9 cellular contexts compared by ENCODE assay signal in genomic region chr1:200905411-200906052, GRCh38. TPM values are rescaled to one million over a fixed set of nuclear protein-coding genes. Genes with fewer than 3 reads are reported as not detected.
DNase-seq lines count a peak whose midpoint lies in the region; ATAC-seq and TF ChIP-seq lines count a peak whose summit lies in the region.
"Had no signal": no experiment of that assay in that cellular context is flagged by ENCODE, and none has a peak within 500 bp of the region (broad histone marks: within the 10 kb centered on the region; RNA-seq: fewer than 3 reads in every experiment).

No MANE protein-coding gene starts in this region.

- intact Hi-C loops in lower leg skin (cut with DNase I; ENCODE audit: low total_unique reads), result no loop called here

- 58 to 61% methylated on average over 4 of the region's 4 CpGs for WGBS in lower leg skin, 2 donors

- POLR2A ChIA-PET in RWPE1 (lab: Yijun Ruan, JAX; ENCODE audit: low non-redundant PET), result interaction anchor here (0.5 to 1.6 kb wide), 2 partner anchors 14 to 1221 kb away, joined by 4 to 5 read pairs; no protein-coding TSS in a partner anchor

- peak; percentile 40 for ATAC-seq in GM21737 (IDR thresholded peaks at IDR 0.05; ENCODE audit: unreplicated experiment)

- in situ Hi-C loops in G401 (cut with HindIII; ENCODE audit: low sequenced_read_pairs), result no loop called here

- peak; percentile 8 for DNase-seq in GDM1 (lab: John Stamatoyannopoulos, UW)
- no peak for DNase-seq in RWPE1 (ENCODE audit: low spot score)
- DNase-seq in kidney tubule cell (ENCODE audit: low spot score), result peak; percentile 87
- no peak for DNase-seq in NCI-H524 (lab: John Stamatoyannopoulos, UW)
- no peak for DNase-seq in cerebellar nuclear complex (lab: John Stamatoyannopoulos, UW)
- no peak for DNase-seq in G401 (ENCODE audit: low spot score)
- DNase-seq in lower leg skin (ENCODE audit: low spot score in 2 of 2), result no peak

- CTCF ChIA-PET in RWPE1 (lab: Yijun Ruan, JAX), result interaction anchor here (0.6 to 1.4 kb wide), 3 partner anchors 15 to 67 kb away, joined by 4 to 6 read pairs (median 5); no protein-coding TSS in a partner anchor

- no peak for TF ChIP-seq POLR2A in lower leg skin (IDR thresholded peaks at IDR 0.05)

- H3K27ac ChIP-seq in RWPE1, result peak overlapping the region; percentile 57

- TF ChIP-seq CTCF in RWPE1 (conservative IDR thresholded peaks at IDR 0.05; ENCODE audit: low read depth) (no peak), lower leg skin (IDR thresholded peaks at IDR 0.05) (no peak)

- H3K4me3 ChIP-seq in lower leg skin (ENCODE audit: low read depth, poor library complexity, severe bottlenecking), result no peak overlapping the region

RNA-seq across cellular contexts. Expression of gene INAVA, which starts 10.8 kb away (rescaled TPM):
- total RNA-seq in G401 (2014; rRNA removed; shearing (Covaris generic)), result 39.3 and 54.7 TPM in 2 replicates
- 100 to 1,000 TPM; 108 to 176 (median 145) TPM for total RNA-seq in lower leg skin
- total RNA-seq: fibroblast of lung had no signal

RNA-seq across cellular contexts. Expression of gene GPR25, which starts 32.8 kb away (rescaled TPM):
- total RNA-seq in G401 (2014; rRNA removed; shearing (Covaris generic)), result not detected in 2 replicates
- total RNA-seq in lower leg skin, result not detected
- total RNA-seq: fibroblast of lung had no signal

Comparison
In these comparisons a context has a peak if more than half of its experiments do, and no peak if none do; other contexts are left out.
1. DNase-seq: peak in GDM1 (single experiment) and kidney tubule cell (single experiment); none in RWPE1 (single experiment), NCI-H524 (0 of 2), cerebellar nuclear complex (0 of 2), G401 (single experiment) and lower leg skin (0 of 2).